In the genomic region with DNA sequence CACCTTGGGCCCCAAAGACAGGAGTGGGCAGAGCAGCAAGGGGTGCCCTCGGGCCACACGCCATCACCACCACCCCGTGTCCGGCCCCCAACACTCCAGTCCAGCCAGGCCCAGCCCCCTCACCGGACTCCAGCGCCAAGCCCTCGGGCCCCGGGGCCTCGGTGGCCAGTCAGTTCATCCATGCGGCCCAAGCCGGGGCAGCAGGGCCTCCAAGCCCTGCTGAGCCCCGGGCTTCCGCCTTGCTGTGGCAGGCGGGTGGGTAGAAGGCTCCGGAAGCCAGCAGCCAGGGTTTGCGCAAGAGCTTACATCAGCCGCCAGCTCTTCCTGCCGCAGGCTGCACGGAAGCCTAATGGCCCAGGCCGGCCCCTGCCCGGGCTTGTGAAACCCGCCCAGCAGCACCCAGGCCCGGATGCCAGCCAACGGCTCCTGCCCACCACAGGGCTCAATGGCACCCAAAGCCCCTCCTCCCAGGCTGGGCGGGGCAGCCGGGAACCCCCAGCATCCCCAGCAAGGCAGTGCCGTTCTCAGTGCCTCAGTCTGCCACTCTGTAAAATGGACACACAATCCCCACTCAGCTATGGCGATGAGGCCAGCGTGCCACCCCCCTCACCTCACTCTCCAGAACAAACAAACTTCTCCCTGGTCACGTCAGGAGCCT, we compare ENCODE assay signal across 8 cellular contexts. TPM values are rescaled to one million over a fixed set of nuclear protein-coding genes. Genes with fewer than 3 reads are reported as not detected.
DNase-seq lines count a peak whose midpoint lies in the region; ATAC-seq, FAIRE-seq and TF ChIP-seq lines count a peak whose summit lies in the region.

No MANE protein-coding gene starts in this region.

- CTCF ChIA-PET in A549 (lab: Yijun Ruan, JAX) = interaction anchor here (0.9 to 5.3 kb wide), 27 partner anchors 9 to 281 kb away, joined by 3 to 54 read pairs (median 4); a partner anchor contains a TSS

- H3K4me1 Mint-ChIP-seq in activated T-cell treated with anti-CD3 and anti-CD28 coated beads, Interleukin-2, amount 50 U/mL, for 72 hours (ENCODE audit: low read depth) = peaks cover 26% of the 10 kb centered on the region

- WGBS in A549 (ENCODE audit: missing lambda C conversion rate) = 0% methylated on average over 12 of the region's 30 CpGs
- 48 to 72% (median 49%) methylated on average over 21 to 30 of the region's 30 CpGs for WGBS in psoas muscle, 3 donors

- peaks cover 21% of the 10 kb centered on the region for H3K4me1 ChIP-seq in A549
- peaks cover 9% of the 10 kb centered on the region for H3K4me1 ChIP-seq in psoas muscle
- H3K4me1 ChIP-seq in uterus = peaks cover 0 to 10% of the 10 kb centered on the region in 2 donors

- H3K9me3 ChIP-seq in A549 = no peaks in the 10 kb centered on the region
- no peaks in the 10 kb centered on the region for H3K9me3 ChIP-seq in psoas muscle
- H3K9me3 ChIP-seq in uterus = no peaks in the 10 kb centered on the region

- H3K9me3 Mint-ChIP-seq in activated T-cell treated with anti-CD3 and anti-CD28 coated beads, Interleukin-2, amount 50 U/mL, for 72 hours = no peaks in the 10 kb centered on the region

- peak; percentile 62 for TF ChIP-seq POLR2A in A549 (IDR thresholded peaks at IDR 0.05; ENCODE audit: low read length)
- TF ChIP-seq POLR2A in uterus (IDR thresholded peaks at IDR 0.05) = peak; percentile 22 to 23

- DNase-seq in A549 (ENCODE audit: low read depth in 1 of 2, low spot score in 1 of 2) (peak; percentile 96 to 99), fibroblast of the conjunctiva (ENCODE audit: low read depth) (peak; percentile 86), psoas muscle (peak; percentile 85 to 92), uterus (peak; percentile 80 to 84)
- peak; percentile 93 to 94 for DNase-seq in activated T-cell treated with anti-CD3 and anti-CD28 coated beads, Interleukin-2, amount 50 U/mL, for 72 hours

- H3K36me3 ChIP-seq in psoas muscle (ENCODE audit: insufficient read depth in 1 of 2, low read depth in 1 of 2) (peaks cover 0 to 31% of the 10 kb centered on the region in 2 donors), uterus (no peaks in the 10 kb centered on the region)

- H3K27ac ChIP-seq in A549 (peak overlapping the region; percentile 96 to 98), psoas muscle (peak overlapping the region; percentile 74), uterus (peak overlapping the region; percentile 86)

- H3K4me3 ChIP-seq in A549 (peak overlapping the region; percentile 74), psoas muscle (peak overlapping the region; percentile 61), uterus (peak overlapping the region; percentile 14 to 30)

- H3K27ac Mint-ChIP-seq in activated T-cell treated with anti-CD3 and anti-CD28 coated beads, Interleukin-2, amount 50 U/mL, for 72 hours = peak overlapping the region; percentile 93

- ATAC-seq in A549 (peak; percentile 94 to 97), GM18907 (IDR thresholded peaks at IDR 0.05; ENCODE audit: unreplicated experiment) (peak; percentile 88), HG03139 (IDR thresholded peaks at IDR 0.05; ENCODE audit: unreplicated experiment) (peak; percentile 82), psoas muscle (peak; percentile 88 to 94 (median 90))
- peak; percentile 95 for ATAC-seq in activated T-cell treated with anti-CD3 and anti-CD28 coated beads, Interleukin-2, amount 50 U/mL, for 72 hours (replicated peaks in 1 of 2)

- H3K4me3 Mint-ChIP-seq in activated T-cell treated with anti-CD3 and anti-CD28 coated beads, Interleukin-2, amount 50 U/mL, for 72 hours = peak overlapping the region; percentile 76 to 91

- H3K27me3 ChIP-seq in psoas muscle (ENCODE audit: insufficient read depth in 3 of 3, low read length in 2 of 3) (no peaks in the 10 kb centered on the region), uterus (no peaks in the 10 kb centered on the region)

- H3K4me2 ChIP-seq in A549 = peak overlapping the region; percentile 77

- peaks cover 7 to 11% of the 10 kb centered on the region in 2 donors for H3K36me3 Mint-ChIP-seq in activated T-cell treated with anti-CD3 and anti-CD28 coated beads, Interleukin-2, amount 50 U/mL, for 72 hours (ENCODE audit: insufficient read depth in 2 of 2)

- TF ChIP-seq CTCF in A549 (IDR thresholded peaks at IDR 0.05) (no peak), psoas muscle (IDR thresholded peaks at IDR 0.05) (no peak), uterus (IDR thresholded peaks at IDR 0.05) (no peak)

- H3K27me3 Mint-ChIP-seq in activated T-cell treated with anti-CD3 and anti-CD28 coated beads, Interleukin-2, amount 50 U/mL, for 72 hours (ENCODE audit: low read depth) = no peaks in the 10 kb centered on the region

- POLR2A ChIA-PET in A549 (lab: Yijun Ruan, JAX) = interaction anchor here (0.5 to 2.9 kb wide), 8 partner anchors 10 to 89 kb away, joined by 3 to 63 read pairs (median 6); a partner anchor contains a TSS

- peak in 1 of 2 experiments; percentile 42; a peak in 2 of 5 replicates for TF ChIP-seq EP300 in A549 (IDR thresholded peaks at IDR 0.05)

- no peak for FAIRE-seq in A549 (lab: Jason Lieb, UNC)

- intact Hi-C loops in psoas muscle (cut with DNase I) = loop anchor here in 1 of 2 donors (5.0 kb wide), 1 partner anchor 55 kb away; no protein-coding TSS in a partner anchor
- intact Hi-C loops in uterus (cut with DNase I; ENCODE audit: low total_unique reads) = no loop called here

- TF ChIP-seq RAD21 in A549 (conservative IDR thresholded peaks at IDR 0.05 in 1 of 2, IDR thresholded peaks at IDR 0.05 in 1 of 2) = no peak; a peak in 1 of 5 replicates

TF ChIP-seq in A549, 52 proteins besides CTCF, POLR2A, EP300 and RAD21 (continues in another document):
- TF ChIP-seq, protein P1, sequence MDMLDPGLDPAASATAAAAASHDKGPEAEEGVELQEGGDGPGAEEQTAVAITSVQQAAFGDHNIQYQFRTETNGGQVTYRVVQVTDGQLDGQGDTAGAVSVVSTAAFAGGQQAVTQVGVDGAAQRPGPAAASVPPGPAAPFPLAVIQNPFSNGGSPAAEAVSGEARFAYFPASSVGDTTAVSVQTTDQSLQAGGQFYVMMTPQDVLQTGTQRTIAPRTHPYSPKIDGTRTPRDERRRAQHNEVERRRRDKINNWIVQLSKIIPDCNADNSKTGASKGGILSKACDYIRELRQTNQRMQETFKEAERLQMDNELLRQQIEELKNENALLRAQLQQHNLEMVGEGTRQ (IDR thresholded peaks at IDR 0.05) = no peak
- peak; percentile 64; the same call in 1 of the 2 replicates for TF ChIP-seq TFCP2L1 (CRISPR knock-in tag; IDR thresholded peaks at IDR 0.05)
- TF ChIP-seq HEYL (CRISPR knock-in tag; IDR thresholded peaks at IDR 0.05) = no peak
- TF ChIP-seq RCOR1 (IDR thresholded peaks at IDR 0.05; ENCODE audit: low read depth, low read length) = peak; percentile 100
- TF ChIP-seq HOXB5 (CRISPR knock-in tag; IDR thresholded peaks at IDR 0.05) = peak; percentile 48; the same call in 1 of the 2 replicates
- no peak for TF ChIP-seq TP53 (CRISPR knock-in tag; IDR thresholded peaks at IDR 0.05)

TF ChIP-seq in PFSK-1, 5 proteins besides CTCF, POLR2A, EP300 and RAD21:
- TF ChIP-seq FOXP2 (optimal IDR thresholded peaks at IDR 0.05; ENCODE audit: borderline replicate concordance, extremely low read depth, extremely low read length, insufficient read depth) (peak; percentile 48), POLR2AphosphoS5 (IDR thresholded peaks at IDR 0.05; ENCODE audit: low read depth, low read length) (peak; percentile 75), SIN3A (IDR thresholded peaks at IDR 0.05; ENCODE audit: borderline replicate concordance, insufficient read depth, low read length) (peak; percentile 25; the same call in 1 of the 2 replicates), TAF1 (IDR thresholded peaks at IDR 0.05; ENCODE audit: borderline replicate concordance, insufficient read depth, low read length) (0 out of 2 replicates have a peak, but pooled peaks have one; percentile 44)
- TF ChIP-seq, protein P2, sequence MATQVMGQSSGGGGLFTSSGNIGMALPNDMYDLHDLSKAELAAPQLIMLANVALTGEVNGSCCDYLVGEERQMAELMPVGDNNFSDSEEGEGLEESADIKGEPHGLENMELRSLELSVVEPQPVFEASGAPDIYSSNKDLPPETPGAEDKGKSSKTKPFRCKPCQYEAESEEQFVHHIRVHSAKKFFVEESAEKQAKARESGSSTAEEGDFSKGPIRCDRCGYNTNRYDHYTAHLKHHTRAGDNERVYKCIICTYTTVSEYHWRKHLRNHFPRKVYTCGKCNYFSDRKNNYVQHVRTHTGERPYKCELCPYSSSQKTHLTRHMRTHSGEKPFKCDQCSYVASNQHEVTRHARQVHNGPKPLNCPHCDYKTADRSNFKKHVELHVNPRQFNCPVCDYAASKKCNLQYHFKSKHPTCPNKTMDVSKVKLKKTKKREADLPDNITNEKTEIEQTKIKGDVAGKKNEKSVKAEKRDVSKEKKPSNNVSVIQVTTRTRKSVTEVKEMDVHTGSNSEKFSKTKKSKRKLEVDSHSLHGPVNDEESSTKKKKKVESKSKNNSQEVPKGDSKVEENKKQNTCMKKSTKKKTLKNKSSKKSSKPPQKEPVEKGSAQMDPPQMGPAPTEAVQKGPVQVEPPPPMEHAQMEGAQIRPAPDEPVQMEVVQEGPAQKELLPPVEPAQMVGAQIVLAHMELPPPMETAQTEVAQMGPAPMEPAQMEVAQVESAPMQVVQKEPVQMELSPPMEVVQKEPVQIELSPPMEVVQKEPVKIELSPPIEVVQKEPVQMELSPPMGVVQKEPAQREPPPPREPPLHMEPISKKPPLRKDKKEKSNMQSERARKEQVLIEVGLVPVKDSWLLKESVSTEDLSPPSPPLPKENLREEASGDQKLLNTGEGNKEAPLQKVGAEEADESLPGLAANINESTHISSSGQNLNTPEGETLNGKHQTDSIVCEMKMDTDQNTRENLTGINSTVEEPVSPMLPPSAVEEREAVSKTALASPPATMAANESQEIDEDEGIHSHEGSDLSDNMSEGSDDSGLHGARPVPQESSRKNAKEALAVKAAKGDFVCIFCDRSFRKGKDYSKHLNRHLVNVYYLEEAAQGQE (IDR thresholded peaks at IDR 0.05; ENCODE audit: insufficient read depth in 1 of 2, low read depth in 2 of 2, low read length in 2 of 2) = 0 out of 4 replicates have a peak, but pooled peaks of 1 of the 2 experiments have one; percentile 22

RNA-seq across cellular contexts. Expression of a gene that starts 26.5 kb away (rescaled TPM):
- polyA plus RNA-seq in A549 (2011; rRNA removed) (13.7 and 15.5 TPM in 2 replicates), A549 (2017; fragmentation: RNase III; extraction: RNeasy Plus Mini Kit Qiagen cat#74134 plus additional on column Dnase treatment) (33.3 to 39.9 TPM (median 38.3 TPM) in 3 replicates), psoas muscle (10 to 100 TPM in 1 of 3 donors, 1 to 10 TPM in 2; 5.9 to 15.8 (median 7.3) TPM)
- 19.2 and 28.3 TPM in 2 replicates for polyA plus RNA-seq in A549 (2012; cell fraction: cytosol; rRNA removed)
- polyA plus RNA-seq in A549 (2012; cell fraction: nucleus; rRNA removed) = 45.6 and 59.8 TPM in 2 replicates
- polyA minus RNA-seq in A549 (2011; rRNA and poly(A)+ RNA removed) = 24.3 and 25.5 TPM in 2 replicates
- polyA plus RNA-seq in PFSK-1 (2012; ENCODE audit: insufficient read length, low read depth) = 72.5 TPM
- total RNA-seq in activated T-cell treated with anti-CD3 and anti-CD28 coated beads, Interleukin-2, amount 50 U/mL, for 72 hours = 10 to 100 TPM; 67.6 to 69.0 TPM
- total RNA-seq in psoas muscle (10 to 100 TPM; 18.5 to 27.9 (median 23.8) TPM), uterus (100 to 1,000 TPM in 1 of 4 donors, 10 to 100 TPM in 3; 28.2 to 179 (median 62.1) TPM)

Comparison
In these comparisons a context has a peak if more than half of its experiments do, and no peak if none do; other contexts are left out.
1. Peak in every context shown above with its lines: DNase-seq, ATAC-seq, H3K4me3 ChIP-seq and H3K27ac ChIP-seq.
2. H3K4me3 ChIP-seq: peak in every context shown above with its lines; median percentile 74 in A549; 61 in psoas muscle; 22 in uterus.